ENCODE assay signal across 8 cellular contexts in genomic region chr2:10864888-10865551, GRCh38. TPM values are rescaled to one million over a fixed set of nuclear protein-coding genes. Genes with fewer than 3 reads are reported as not detected.
A peak's percentile ranks its signal among the peaks of the same experiment; 100 is the strongest.
DNase-seq lines count a peak whose midpoint lies in the region; ATAC-seq, FAIRE-seq and TF ChIP-seq lines count a peak whose summit lies in the region.

No MANE protein-coding gene starts in this region.

- POLR2A ChIA-PET in Panc1 (lab: Charles Lee): no interaction called here

- no peak overlapping the region for H4K91ac ChIP-seq in neuronal stem cell (ENCODE audit: low read depth, low read length, poor library complexity)

- in situ Hi-C loops in Panc1 (cut with HindIII; ENCODE audit: low pct_unique_long_range_greater_than_20kb, low sequenced_read_pairs): no loop called here

- no peak overlapping the region for H2BK12ac ChIP-seq in neuronal stem cell (ENCODE audit: low read length)

- WGBS in neuronal stem cell (ENCODE audit: extremely low coverage in 2 of 2, insufficient read length in 2 of 2, insufficient replicate concordance in 1 of 2), 2 donors: no CpG with 5 or more reads among the region's 13 CpGs

- H2BK120ac ChIP-seq in neuronal stem cell (ENCODE audit: low read depth, low read length): no peak overlapping the region

- peak; percentile 80 for ATAC-seq in HG02763 (IDR thresholded peaks at IDR 0.05; ENCODE audit: unreplicated experiment)
- peak; percentile 59; the same call in 1 of the 2 replicates for ATAC-seq in Panc1
- no peak for ATAC-seq in lower lobe of right lung

- DNase-seq in GM18507 (ENCODE audit: extremely low spot score, insufficient read length, low read depth) (peak; percentile 29), Panc1 (ENCODE audit: low read depth, low spot score) (peak; percentile 2), lower lobe of right lung (no peak), NCI-H2171 (lab: John Stamatoyannopoulos, UW) (no peak), CD1c-positive myeloid dendritic cell (ENCODE audit: extremely low spot score) (no peak), neuronal stem cell (ENCODE audit: low spot score) (no peak)

- H3K9me3 ChIP-seq in Panc1 (ENCODE audit: control insufficient read depth, insufficient read depth, low read depth, low read length): no peaks in the 10 kb centered on the region
- no peaks in the 10 kb centered on the region for H3K9me3 ChIP-seq in lower lobe of right lung
- H3K9me3 ChIP-seq in neuronal stem cell (replicated peaks in 1 of 2; ENCODE audit: control insufficient read depth in 2 of 2, insufficient read depth in 1 of 2, low read depth in 1 of 2, low read length in 2 of 2): no peaks in the 10 kb centered on the region

- no peak overlapping the region for H2BK5ac ChIP-seq in neuronal stem cell (ENCODE audit: low read length)

- H3K4me1 ChIP-seq in Panc1 (ENCODE audit: control insufficient read depth, insufficient read depth, low read length): no peaks in the 10 kb centered on the region
- H3K4me1 ChIP-seq in lower lobe of right lung: peaks cover 6% of the 10 kb centered on the region
- peaks cover 3 to 5% of the 10 kb centered on the region in 2 donors for H3K4me1 ChIP-seq in neuronal stem cell (ENCODE audit: control insufficient read depth in 2 of 2, insufficient read depth in 1 of 2, low read depth in 1 of 2, low read length in 2 of 2)

- H3K23ac ChIP-seq in neuronal stem cell (ENCODE audit: low read depth, low read length, poor library complexity): no peak overlapping the region

- H3K79me1 ChIP-seq in neuronal stem cell (ENCODE audit: low read depth, low read length): no peaks in the 10 kb centered on the region

- H3K36me3 ChIP-seq in Panc1 (ENCODE audit: control insufficient read depth, insufficient read depth, low read length): no peaks in the 10 kb centered on the region
- H3K36me3 ChIP-seq in lower lobe of right lung: no peaks in the 10 kb centered on the region
- no peaks in the 10 kb centered on the region for H3K36me3 ChIP-seq in neuronal stem cell (replicated peaks in 1 of 2; ENCODE audit: control insufficient read depth in 2 of 2, insufficient read depth in 2 of 2, low read length in 2 of 2)

- H3K4me3 ChIP-seq in Panc1 (ENCODE audit: low read depth in 2 of 2, low read length in 2 of 2): no peak overlapping the region
- H3K4me3 ChIP-seq in lower lobe of right lung: no peak overlapping the region
- H3K4me3 ChIP-seq in neuronal stem cell (ENCODE audit: low read length in 2 of 2): no peak overlapping the region

- no peak overlapping the region for H3K4ac ChIP-seq in neuronal stem cell (ENCODE audit: low read length)

- H3K9ac ChIP-seq in neuronal stem cell (ENCODE audit: low read depth, low read length, poor library complexity): no peak overlapping the region

- peak; percentile 98 for FAIRE-seq in GM18507 (lab: Jason Lieb, UNC)

- no peak overlapping the region for H4K8ac ChIP-seq in neuronal stem cell (ENCODE audit: low read depth, low read length)

- no peak overlapping the region for H3K4me2 ChIP-seq in neuronal stem cell (ENCODE audit: insufficient read depth, low read length, poor library complexity, severe bottlenecking)

- H2BK15ac ChIP-seq in neuronal stem cell (ENCODE audit: low read length): no peak overlapping the region

- CTCF ChIA-PET in Panc1 (lab: Charles Lee): interaction anchor here (0.6 kb wide), 1 partner anchor 36 kb away, joined by 4 read pairs; no protein-coding TSS in a partner anchor

- no peak overlapping the region for H3K18ac ChIP-seq in neuronal stem cell (ENCODE audit: low read length)

- H3K27me3 ChIP-seq in Panc1 (ENCODE audit: control insufficient read depth, insufficient read depth, low read length) (peaks cover 5% of the 10 kb centered on the region), lower lobe of right lung (ENCODE audit: low read depth) (peaks cover 24% of the 10 kb centered on the region), neuronal stem cell (ENCODE audit: control insufficient read depth in 3 of 3, insufficient read depth in 3 of 3, low read depth in 1 of 3, low read length in 3 of 3) (peaks cover 0 to 25% (median 0%) of the 10 kb centered on the region in 3 experiments)

- TF ChIP-seq CTCF in 22Rv1 (IDR thresholded peaks at IDR 0.05) (peak; percentile 43; the same call in 1 of the 2 replicates), Panc1 (IDR thresholded peaks at IDR 0.05) (peak; percentile 29; the same call in 1 of the 2 replicates), lower lobe of right lung (IDR thresholded peaks at IDR 0.05) (peak; percentile 13)

- no peak overlapping the region for H3K14ac ChIP-seq in neuronal stem cell (ENCODE audit: low read length)

- BruUV-seq in Panc1 (replicated peaks; lab: Mats Ljungman, UMichigan): no TSS peak

- H3K27ac ChIP-seq in 22Rv1 (no peak overlapping the region), Panc1 (ENCODE audit: low read length) (no peak overlapping the region), lower lobe of right lung (no peak overlapping the region), neuronal stem cell (replicated peaks; ENCODE audit: low read length) (no peak overlapping the region)

- H2AK5ac ChIP-seq in neuronal stem cell (ENCODE audit: low read depth, low read length): no peak overlapping the region

- H2AFZ ChIP-seq in neuronal stem cell (ENCODE audit: low read length): no peak overlapping the region

- intact Hi-C loops in Panc1 (cut with micrococcal nuclease; ENCODE audit: unreplicated experiment): no loop called here
- intact Hi-C loops in lower lobe of right lung (cut with DNase I): no loop called here

RNA-seq across cellular contexts. Expression of gene KCNF1, which starts 46.7 kb away (rescaled TPM):
- total RNA-seq in Panc1 (2021; ENCODE audit: unreplicated experiment): 0.39 TPM
- polyA plus RNA-seq in Panc1 (2012; ENCODE audit: insufficient read length): 0.12 TPM
- total RNA-seq in lower lobe of right lung: not detected
- 0.14 TPM for polyA plus RNA-seq in neuronal stem cell (2013, experiment 1 of 2)
- polyA plus RNA-seq in neuronal stem cell (2013, experiment 2 of 2): 0.08 TPM

RNA-seq across cellular contexts. Expression of gene PDIA6, which starts 52.4 kb away (rescaled TPM):
- total RNA-seq in Panc1 (2021; ENCODE audit: unreplicated experiment) (271 TPM), lower lobe of right lung (167 TPM)
- 225 TPM for polyA plus RNA-seq in Panc1 (2012; ENCODE audit: insufficient read length)
- polyA plus RNA-seq in neuronal stem cell (2013, experiment 1 of 2): 174 TPM
- 169 TPM for polyA plus RNA-seq in neuronal stem cell (2013, experiment 2 of 2)

Comparison
In these comparisons a context has a peak if more than half of its experiments do, and no peak if none do; other contexts are left out.
1. DNase-seq: peak in GM18507 (single experiment) and Panc1 (single experiment); none in lower lobe of right lung (single experiment), NCI-H2171 (single experiment), CD1c-positive myeloid dendritic cell (single experiment) and neuronal stem cell (single experiment).
2. ATAC-seq: peak in HG02763 (single experiment) and Panc1 (single experiment); none in lower lobe of right lung (0 of 2).
3. Peak in every context shown above with its lines, with median percentiles within 50 percentile points of each other: CTCF ChIP-seq.